Comparison of ENCODE assay signal across 13 cellular contexts in the genomic region with DNA sequence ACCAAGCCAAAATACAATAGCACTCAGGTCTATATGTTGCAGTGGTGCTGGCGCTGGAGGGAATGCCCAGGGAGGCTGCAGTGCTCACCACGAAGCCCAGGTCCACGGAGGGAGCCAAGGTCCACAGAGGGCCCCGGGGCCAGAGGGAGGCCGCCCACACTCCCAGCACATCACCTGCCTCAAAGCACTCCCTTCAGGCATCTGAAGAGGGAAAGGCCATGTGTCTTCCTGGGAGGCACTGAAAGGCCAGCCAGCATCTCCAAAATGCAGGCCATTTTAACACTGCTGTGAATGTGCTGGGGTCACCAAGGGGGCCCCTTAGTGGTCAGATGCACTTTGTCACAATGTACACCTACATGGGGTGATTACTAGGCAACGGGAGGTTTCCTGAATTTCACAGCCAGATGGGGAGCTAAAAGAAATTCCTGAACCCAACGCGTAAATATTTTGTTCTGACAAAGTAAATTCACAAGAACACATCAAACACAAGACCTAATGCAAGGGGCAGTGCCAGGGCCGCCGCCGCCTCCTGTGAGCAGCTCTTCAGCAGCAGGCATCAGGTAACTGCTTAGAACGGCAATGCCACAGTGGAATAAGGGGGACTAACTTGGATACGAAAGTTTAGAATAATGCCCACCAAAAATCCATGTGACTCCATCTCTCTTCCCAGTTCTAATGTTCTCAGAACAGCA. TPM values are rescaled to one million over a fixed set of nuclear protein-coding genes. Genes with fewer than 3 reads are reported as not detected.
DNase-seq lines count a peak whose midpoint lies in the region; ATAC-seq, FAIRE-seq and TF ChIP-seq lines count a peak whose summit lies in the region.
"Had no signal": no experiment of that assay in that cellular context is flagged by ENCODE, and none has a peak within 500 bp of the region (broad histone marks: within the 10 kb centered on the region; RNA-seq: fewer than 3 reads in every experiment).

No MANE protein-coding gene starts in this region.

- peak overlapping the region; percentile 60 for H3K27ac ChIP-seq in left ventricle myocardium inferior (replicated peaks)
- no peak overlapping the region for H3K27ac ChIP-seq in GM12878 (ENCODE audit: control insufficient read depth, insufficient read depth)
- H3K27ac ChIP-seq in transverse colon, result peak overlapping the region in 3 of 4 donors; percentile 12 to 52 (median 36)

- no peak overlapping the region for H3K27ac Mint-ChIP-seq in neural crest cell (ENCODE audit: unreplicated experiment)
- H3K27ac Mint-ChIP-seq in stimulated activated naive B cell treated with anti-CD40 and anti-IgM and Interleukin-4, amounts not matched to agents 10 μg/mL and 1 μg/mL and 100 μg/mL, for 72 hours, result no peak overlapping the region
- H3K27ac Mint-ChIP-seq: activated CD4-positive, alpha-beta T cell treated with anti-CD3 and anti-CD28 coated beads, Interleukin-2, amount 10 ng/mL, durations not matched to agents 7 days and 5 days; B cell had no signal

- H3K9ac ChIP-seq in GM12878 (ENCODE audit: control insufficient read depth, insufficient read depth, low read length), result no peak overlapping the region

- H3K9me3 ChIP-seq in left ventricle myocardium inferior (replicated peaks) (no peaks in the 10 kb centered on the region), GM12878 (replicated peaks; ENCODE audit: control insufficient read depth, insufficient read depth, low read length) (no peaks in the 10 kb centered on the region), transverse colon (no peaks in the 10 kb centered on the region)

- RAD21 ChIA-PET in GM12878 (lab: Charles Lee; ENCODE audit: unreplicated experiment), result no interaction called here

- SMC1A ChIA-PET in GM12878 (lab: Charles Lee; ENCODE audit: uncharacterized antibody, unreplicated experiment), result no interaction called here

- H3K36me3 ChIP-seq in left ventricle myocardium inferior (peaks cover 44% of the 10 kb centered on the region), GM12878 (ENCODE audit: control insufficient read depth in 2 of 2, insufficient read depth in 2 of 2, low read length in 1 of 2) (peaks cover 33 to 38% of the 10 kb centered on the region in 2 experiments), transverse colon (peaks cover 0 to 28% (median 13%) of the 10 kb centered on the region in 4 donors)

- ATAC-seq in left ventricle myocardium superior (no peak), GM12878 (no peak), GM21447 (IDR thresholded peaks at IDR 0.05; ENCODE audit: unreplicated experiment) (no peak)
- no peak for ATAC-seq in stimulated activated naive B cell treated with anti-CD40 and anti-IgM and Interleukin-4, amounts not matched to agents 10 μg/mL and 1 μg/mL and 100 μg/mL, for 72 hours (replicated peaks)

- H3K27me3 ChIP-seq in left ventricle myocardium inferior (ENCODE audit: low read depth) (no peaks in the 10 kb centered on the region), GM12878 (replicated peaks in 1 of 2; ENCODE audit: control insufficient read depth in 2 of 2, insufficient read depth in 2 of 2, low read length in 1 of 2) (no peaks in the 10 kb centered on the region), transverse colon (no peaks in the 10 kb centered on the region)

- H3K36me3 Mint-ChIP-seq in neural crest cell (ENCODE audit: low read depth), result peaks cover 22% of the 10 kb centered on the region
- peaks cover 17 to 46% of the 10 kb centered on the region in 2 donors for H3K36me3 Mint-ChIP-seq in stimulated activated naive B cell treated with anti-CD40 and anti-IgM and Interleukin-4, amounts not matched to agents 10 μg/mL and 1 μg/mL and 100 μg/mL, for 72 hours

- peaks cover 13% of the 10 kb centered on the region for H3K27me3 Mint-ChIP-seq in neural crest cell (ENCODE audit: low read depth)
- no peaks in the 10 kb centered on the region for H3K27me3 Mint-ChIP-seq in stimulated activated naive B cell treated with anti-CD40 and anti-IgM and Interleukin-4, amounts not matched to agents 10 μg/mL and 1 μg/mL and 100 μg/mL, for 72 hours
- H3K27me3 Mint-ChIP-seq: activated CD4-positive, alpha-beta T cell treated with anti-CD3 and anti-CD28 coated beads, Interleukin-2, amount 10 ng/mL, durations not matched to agents 7 days and 5 days; B cell had no signal

- H3K4me2 ChIP-seq in GM12878 (ENCODE audit: control insufficient read depth, insufficient read depth), result no peak overlapping the region

- in situ Hi-C loops in GM12878 (cut with MboI), result loop anchor here (5.0 kb wide), 2 partner anchors 52 to 53 kb away; no protein-coding TSS in a partner anchor
- in situ Hi-C loops in transverse colon (cut with MboI; ENCODE audit: low pct_ligation_motif_present in 1 of 4, low pct_unique_long_range_greater_than_20kb in 1 of 4, low sequenced_read_pairs in 3 of 4), result no loop called here

- H3K4me1 Mint-ChIP-seq in neural crest cell, result peaks cover 30% of the 10 kb centered on the region
- H3K4me1 Mint-ChIP-seq in stimulated activated naive B cell treated with anti-CD40 and anti-IgM and Interleukin-4, amounts not matched to agents 10 μg/mL and 1 μg/mL and 100 μg/mL, for 72 hours, result peaks cover 4 to 10% of the 10 kb centered on the region in 2 donors

- POLR2A ChIA-PET in GM12878 (lab: Charles Lee), result no interaction called here

- H3K4me3 Mint-ChIP-seq in neural crest cell, result peak overlapping the region; percentile 75
- H3K4me3 Mint-ChIP-seq in stimulated activated naive B cell treated with anti-CD40 and anti-IgM and Interleukin-4, amounts not matched to agents 10 μg/mL and 1 μg/mL and 100 μg/mL, for 72 hours, result no peak overlapping the region
- H3K4me3 Mint-ChIP-seq: activated CD4-positive, alpha-beta T cell treated with anti-CD3 and anti-CD28 coated beads, Interleukin-2, amount 10 ng/mL, durations not matched to agents 7 days and 5 days; B cell had no signal

- H3K79me2 ChIP-seq in GM12878 (ENCODE audit: control insufficient read depth, insufficient read depth, low read length), result no peaks in the 10 kb centered on the region

- TF ChIP-seq POLR2A in GM12878 (IDR thresholded peaks at IDR 0.05; ENCODE audit: low read depth, low read length) (peak; percentile 56), transverse colon (IDR thresholded peaks at IDR 0.05) (no peak)

- H3K4me1 ChIP-seq in left ventricle myocardium inferior (peaks cover 84% of the 10 kb centered on the region), GM12878 (ENCODE audit: control insufficient read depth, insufficient read depth, low read length) (no peaks in the 10 kb centered on the region), transverse colon (peaks cover 9 to 33% (median 15%) of the 10 kb centered on the region in 4 donors)

- no peak for FAIRE-seq in GM12878 (lab: Jason Lieb, UNC)

- no peak overlapping the region for H2AFZ ChIP-seq in GM12878 (ENCODE audit: control insufficient read depth, low read depth, low read length)

- no peak for TF ChIP-seq RAD21 in GM12878 (IDR thresholded peaks at IDR 0.05; ENCODE audit: insufficient read depth, low read depth, low read length)

- H3K9me3 Mint-ChIP-seq in neural crest cell, result no peaks in the 10 kb centered on the region
- no peaks in the 10 kb centered on the region for H3K9me3 Mint-ChIP-seq in stimulated activated naive B cell treated with anti-CD40 and anti-IgM and Interleukin-4, amounts not matched to agents 10 μg/mL and 1 μg/mL and 100 μg/mL, for 72 hours
- H3K9me3 Mint-ChIP-seq: activated CD4-positive, alpha-beta T cell treated with anti-CD3 and anti-CD28 coated beads, Interleukin-2, amount 10 ng/mL, durations not matched to agents 7 days and 5 days had no signal

- H4K20me1 ChIP-seq in GM12878 (ENCODE audit: control insufficient read depth, insufficient read depth), result no peaks in the 10 kb centered on the region; the same call in 1 of the 2 replicates

- intact Hi-C loops in left ventricle myocardium inferior (cut with micrococcal nuclease) (no loop called here), left ventricle myocardium superior (cut with micrococcal nuclease) (no loop called here), GM12878 (cut with micrococcal nuclease; ENCODE audit: unreplicated experiment) (no loop called here), transverse colon (cut with DNase I; ENCODE audit: low total_unique reads) (no loop called here)

- DNase-seq in left ventricle myocardium inferior (no peak), left ventricle myocardium superior (no peak), GM12878 (ENCODE audit: low read depth, low spot score) (no peak), neural crest cell (ENCODE audit: low read depth, low spot score) (no peak), transverse colon (no peak), A172 (ENCODE audit: low spot score) (no peak)
- DNase-seq in stimulated activated naive B cell treated with anti-CD40 and anti-IgM and Interleukin-4, amounts not matched to agents 10 μg/mL and 1 μg/mL and 100 μg/mL, for 72 hours, result no peak
- DNase-seq: activated CD4-positive, alpha-beta T cell treated with anti-CD3 and anti-CD28 coated beads, Interleukin-2, amount 10 ng/mL, durations not matched to agents 7 days and 5 days; activated gamma-delta T cell; NCI-H1092; NCI-H345 had no signal

- TF ChIP-seq EP300 in GM12878 (IDR thresholded peaks at IDR 0.05; ENCODE audit: borderline replicate concordance in 1 of 2, control insufficient read depth in 1 of 2, low read depth in 2 of 2, low read length in 2 of 2) (no peak), transverse colon (IDR thresholded peaks at IDR 0.05; ENCODE audit: low read depth) (no peak)

- WGBS in GM12878 (ENCODE audit: insufficient coverage, insufficient replicate concordance, low lambda C conversion rate, missing lambda C conversion rate), result 92% methylated on average over 13 of the region's 13 CpGs
- 80% methylated on average over 13 of the region's 13 CpGs; no CpG with 5 or more reads in 1 of the 2 donors for WGBS in transverse colon (ENCODE audit: low coverage in 1 of 2), 2 donors

- H3K4me3 ChIP-seq in left ventricle myocardium inferior, result no peak overlapping the region
- no peak overlapping the region for H3K4me3 ChIP-seq in GM12878
- no peak overlapping the region for H3K4me3 ChIP-seq in transverse colon

- CTCF ChIA-PET in GM12878 (lab: Yijun Ruan, JAX), result no interaction called here

- no peak for TF ChIP-seq CTCF in left ventricle myocardium inferior (IDR thresholded peaks at IDR 0.05; ENCODE audit: borderline replicate concordance)
- no peak for TF ChIP-seq CTCF in GM12878 (IDR thresholded peaks at IDR 0.05 in 2 of 3, conservative IDR thresholded peaks at IDR 0.05 in 1 of 3; ENCODE audit: control insufficient read depth in 2 of 3, extremely low read depth in 1 of 3, insufficient read depth in 1 of 3, low read depth in 3 of 3, low read length in 3 of 3)
- TF ChIP-seq CTCF in neural crest cell (conservative IDR thresholded peaks at IDR 0.05), result no peak
- no peak for TF ChIP-seq CTCF in transverse colon (IDR thresholded peaks at IDR 0.05)

- BruUV-seq in GM12878 (replicated peaks; lab: Mats Ljungman, UMichigan), result no TSS peak

RNA-seq across cellular contexts. Expression of gene USP22, which starts 42.8 kb away (rescaled TPM):
- total RNA-seq in left ventricle myocardium inferior (159 TPM), left ventricle myocardium superior (144 TPM), GM12878 (2014; rRNA removed) (130 and 140 TPM in 2 replicates), GM12878 (2014; rRNA removed; fragmentation: Illumina TruSeq; extraction: Trizol) (78.0 and 82.1 TPM in 2 replicates), GM12878 (2021) (200 and 218 TPM in 2 replicates), neural crest cell (386 and 390 TPM in 2 replicates), transverse colon (100 to 1,000 TPM in 2 of 4 donors, 10 to 100 TPM in 2; 95.5 to 123 (median 108) TPM)
- total RNA-seq in GM12878 (2013; cell fraction: nucleolus; rRNA removed), result 204 and 220 TPM in 2 replicates
- polyA plus RNA-seq in GM12878 (2011; ENCODE audit: low read depth), result 71.5 TPM
- polyA plus RNA-seq in GM12878 (2011; rRNA removed) (62.7 and 113 TPM in 2 replicates), GM12878 (2014; fragmentation: Illumina TruSeq; extraction: Trizol) (101 and 114 TPM in 2 replicates), GM12878 (2014; fragmentation: Nextera tagmentation; extraction: Ambion mirVana) (10 to 100 TPM; 10.8 to 11.6 TPM), GM12878 (2014; rRNA removed) (106 and 116 TPM in 2 replicates), GM12878 (2016; fragmentation: Nextera tagmentation; extraction: Ambion mirVana) (10 to 100 TPM; 85.6 to 91.9 TPM)
- polyA plus RNA-seq in GM12878 (2011; cell fraction: cytosol; rRNA removed), result 98.3 and 104 TPM in 2 replicates
- polyA plus RNA-seq in GM12878 (2011; cell fraction: nucleus; rRNA removed), result 131 and 163 TPM in 2 replicates
- 62.2 and 71.3 TPM in 2 replicates for polyA plus RNA-seq in GM12878 (2012)
- polyA minus RNA-seq in GM12878 (2011; rRNA and poly(A)+ RNA removed), result 147 and 182 TPM in 2 replicates
- 69.5 and 91.4 TPM in 2 replicates for polyA minus RNA-seq in GM12878 (2011; cell fraction: cytosol; rRNA and poly(A)+ RNA removed)
- 50.4 and 99.9 TPM in 2 replicates for polyA minus RNA-seq in GM12878 (2011; cell fraction: nucleus; rRNA and poly(A)+ RNA removed)
- total RNA-seq in A172 (2014; rRNA removed; shearing (Covaris generic)), result 184 and 204 TPM in 2 replicates
